In genomic region chr7:6724351-6724750, GRCh38 we compare ENCODE assay signal across 3 cellular contexts. TPM values are rescaled to one million over a fixed set of nuclear protein-coding genes. Genes with fewer than 3 reads are reported as not detected.
"Had no signal": no experiment of that assay in that cellular context is flagged by ENCODE, and none has a peak within 500 bp of the region (broad histone marks: within the 10 kb centered on the region; RNA-seq: fewer than 3 reads in every experiment).

No MANE protein-coding gene starts in this region.

RNA-seq across cellular contexts. Expression of gene RSPH10B2, which starts 29.6 kb away (rescaled TPM):
- total RNA-seq: activated T-helper 2 cell treated with anti-CD3 and anti-CD28 coated beads, Interferon-gamma antibody, Interleukin-2, Interleukin-4, amounts not matched to agents 10 μg/mL and 5 μg/mL and 100 μg/mL, durations not matched to agents 14 hours and 24 hours and 36 hours; body of pancreas had no signal
- polyA plus RNA-seq: aorta had no signal
